Comparison of ENCODE assay signal across 1 cellular context in the genomic region with DNA sequence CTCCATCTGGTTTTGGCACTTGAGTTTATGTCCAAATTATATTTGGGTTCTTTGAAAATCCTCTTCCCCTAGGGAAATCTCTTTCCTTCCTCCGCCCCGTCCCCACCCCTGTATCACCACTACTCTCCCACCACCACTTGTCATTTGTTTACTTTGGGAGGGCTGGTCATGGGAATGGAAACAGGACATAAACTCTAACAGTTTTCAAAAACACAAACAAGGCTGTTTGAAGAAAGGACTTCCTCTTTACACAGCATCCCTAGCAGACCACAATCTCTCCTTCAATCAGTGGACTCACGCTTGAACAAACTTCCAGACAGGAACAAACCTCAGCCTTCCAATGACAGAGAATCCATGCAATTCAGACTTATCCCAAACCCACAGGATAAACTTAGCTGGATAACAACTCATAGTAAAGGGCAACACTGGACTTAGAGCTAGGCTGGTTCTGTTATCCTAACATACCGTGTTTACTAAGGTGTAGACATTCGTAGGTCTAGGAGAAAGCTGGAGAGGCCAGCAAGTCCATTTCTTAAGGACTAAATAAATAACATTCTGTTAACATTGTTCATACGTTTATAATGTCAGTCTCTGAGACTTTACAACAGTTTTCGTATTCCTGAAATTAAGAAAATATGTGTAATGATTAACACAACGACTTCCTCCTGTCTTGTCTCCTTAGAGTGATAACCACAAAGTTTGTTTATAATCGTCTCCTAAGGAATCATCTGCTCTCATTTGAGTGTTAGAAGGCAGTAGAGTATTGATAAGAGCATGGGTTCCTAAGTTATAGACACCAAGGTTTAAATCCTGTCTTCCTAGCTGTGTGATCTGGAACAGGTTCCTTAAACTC.
A peak's percentile ranks its signal among the peaks of the same experiment; 100 is the strongest.
TF ChIP-seq lines count a peak whose summit lies in the region.

No MANE protein-coding gene starts in this region.

TF ChIP-seq in HepG2, 621 proteins besides CTCF, POLR2A, EP300 and RAD21 (continued from another document and continues in another):
- TF ChIP-seq TEAD3 (CRISPR knock-in tag; optimal IDR thresholded peaks at IDR 0.05; ENCODE audit: borderline replicate concordance) (peak; percentile 72), MED1 (CRISPR knock-in tag; IDR thresholded peaks at IDR 0.05) (peak; percentile 99), ZNF326 (CRISPR knock-in tag; IDR thresholded peaks at IDR 0.05; ENCODE audit: borderline replicate concordance) (no peak), ZNF660 (CRISPR knock-in tag; IDR thresholded peaks at IDR 0.05; ENCODE audit: borderline replicate concordance, low read depth) (no peak), GLI4 (CRISPR knock-in tag; IDR thresholded peaks at IDR 0.05; ENCODE audit: borderline replicate concordance) (0 out of 2 replicates have a peak, but pooled peaks have one; percentile 2), CHCHD3 (CRISPR knock-in tag; IDR thresholded peaks at IDR 0.05) (no peak), ZNF136 (CRISPR knock-in tag; IDR thresholded peaks at IDR 0.05; ENCODE audit: low read depth) (0 out of 2 replicates have a peak, but pooled peaks have one; percentile 44), RORA (CRISPR knock-in tag; IDR thresholded peaks at IDR 0.05) (no peak), HMG20B (CRISPR knock-in tag; conservative IDR thresholded peaks at IDR 0.05) (peak; percentile 98), ZSCAN31 (CRISPR knock-in tag; IDR thresholded peaks at IDR 0.05; ENCODE audit: low read depth) (peak; percentile 74; the same call in 1 of the 2 replicates), ZNF253 (CRISPR knock-in tag; IDR thresholded peaks at IDR 0.05; ENCODE audit: borderline replicate concordance) (no peak), CCAR2 (optimal IDR thresholded peaks at IDR 0.05; ENCODE audit: low read depth, low read length) (peak; percentile 63), MED8 (CRISPR knock-in tag; IDR thresholded peaks at IDR 0.05; ENCODE audit: insufficient replicate concordance) (peak; percentile 97), ZNF788 (CRISPR knock-in tag; IDR thresholded peaks at IDR 0.05; ENCODE audit: borderline replicate concordance) (peak; percentile 71; the same call in 1 of the 2 replicates), AGO2 (optimal IDR thresholded peaks at IDR 0.05; ENCODE audit: low read depth, low read length) (no peak), MYNN (CRISPR knock-in tag; IDR thresholded peaks at IDR 0.05; ENCODE audit: low read depth) (no peak), ZNF333 (CRISPR knock-in tag; IDR thresholded peaks at IDR 0.05; ENCODE audit: borderline replicate concordance) (no peak), SP140L (CRISPR knock-in tag; IDR thresholded peaks at IDR 0.05; ENCODE audit: borderline replicate concordance) (0 out of 2 replicates have a peak, but pooled peaks have one; percentile 35), ELF4 (CRISPR knock-in tag; IDR thresholded peaks at IDR 0.05; ENCODE audit: borderline replicate concordance) (0 out of 2 replicates have a peak, but pooled peaks have one; percentile 75), XRCC5 (optimal IDR thresholded peaks at IDR 0.05; ENCODE audit: low read length) (peak; percentile 59), PAF1 (CRISPR knock-in tag; IDR thresholded peaks at IDR 0.05) (0 out of 2 replicates have a peak, but pooled peaks have one; percentile 22), ZNF746 (CRISPR knock-in tag; IDR thresholded peaks at IDR 0.05) (peak; percentile 91; the same call in 1 of the 2 replicates), TBX3 (IDR thresholded peaks at IDR 0.05; ENCODE audit: borderline replicate concordance) (peak; percentile 77; the same call in 1 of the 2 replicates), ZNF337 (CRISPR knock-in tag; IDR thresholded peaks at IDR 0.05; ENCODE audit: borderline replicate concordance, low read depth) (peak; percentile 36; the same call in 1 of the 2 replicates), IKZF4 (CRISPR knock-in tag; IDR thresholded peaks at IDR 0.05; ENCODE audit: borderline replicate concordance, low read depth, not compliant biosample characterization) (no peak)
- TF ChIP-seq, protein P1, sequence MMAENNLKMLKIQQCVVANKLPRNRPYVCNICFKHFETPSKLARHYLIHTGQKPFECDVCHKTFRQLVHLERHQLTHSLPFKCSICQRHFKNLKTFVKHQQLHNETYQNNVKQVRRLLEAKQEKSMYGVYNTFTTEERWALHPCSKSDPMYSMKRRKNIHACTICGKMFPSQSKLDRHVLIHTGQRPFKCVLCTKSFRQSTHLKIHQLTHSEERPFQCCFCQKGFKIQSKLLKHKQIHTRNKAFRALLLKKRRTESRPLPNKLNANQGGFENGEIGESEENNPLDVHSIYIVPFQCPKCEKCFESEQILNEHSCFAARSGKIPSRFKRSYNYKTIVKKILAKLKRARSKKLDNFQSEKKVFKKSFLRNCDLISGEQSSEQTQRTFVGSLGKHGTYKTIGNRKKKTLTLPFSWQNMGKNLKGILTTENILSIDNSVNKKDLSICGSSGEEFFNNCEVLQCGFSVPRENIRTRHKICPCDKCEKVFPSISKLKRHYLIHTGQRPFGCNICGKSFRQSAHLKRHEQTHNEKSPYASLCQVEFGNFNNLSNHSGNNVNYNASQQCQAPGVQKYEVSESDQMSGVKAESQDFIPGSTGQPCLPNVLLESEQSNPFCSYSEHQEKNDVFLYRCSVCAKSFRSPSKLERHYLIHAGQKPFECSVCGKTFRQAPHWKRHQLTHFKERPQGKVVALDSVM (CRISPR knock-in tag; IDR thresholded peaks at IDR 0.05), result no peak
- TF ChIP-seq, protein P2, sequence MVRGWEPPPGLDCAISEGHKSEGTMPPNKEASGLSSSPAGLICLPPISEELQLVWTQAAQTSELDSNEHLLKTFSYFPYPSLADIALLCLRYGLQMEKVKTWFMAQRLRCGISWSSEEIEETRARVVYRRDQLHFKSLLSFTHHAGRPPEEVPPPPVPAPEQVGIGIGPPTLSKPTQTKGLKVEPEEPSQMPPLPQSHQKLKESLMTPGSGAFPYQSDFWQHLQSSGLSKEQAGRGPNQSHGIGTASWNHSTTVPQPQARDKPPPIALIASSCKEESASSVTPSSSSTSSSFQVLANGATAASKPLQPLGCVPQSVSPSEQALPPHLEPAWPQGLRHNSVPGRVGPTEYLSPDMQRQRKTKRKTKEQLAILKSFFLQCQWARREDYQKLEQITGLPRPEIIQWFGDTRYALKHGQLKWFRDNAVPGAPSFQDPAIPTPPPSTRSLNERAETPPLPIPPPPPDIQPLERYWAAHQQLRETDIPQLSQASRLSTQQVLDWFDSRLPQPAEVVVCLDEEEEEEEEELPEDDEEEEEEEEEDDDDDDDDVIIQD (CRISPR knock-in tag; IDR thresholded peaks at IDR 0.05; ENCODE audit: low read depth), result peak; percentile 91
- TF ChIP-seq, protein P3, sequence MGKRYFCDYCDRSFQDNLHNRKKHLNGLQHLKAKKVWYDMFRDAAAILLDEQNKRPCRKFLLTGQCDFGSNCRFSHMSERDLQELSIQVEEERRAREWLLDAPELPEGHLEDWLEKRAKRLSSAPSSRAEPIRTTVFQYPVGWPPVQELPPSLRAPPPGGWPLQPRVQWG (CRISPR knock-in tag; IDR thresholded peaks at IDR 0.05; ENCODE audit: borderline replicate concordance, low read depth), result no peak
- TF ChIP-seq, protein P4, sequence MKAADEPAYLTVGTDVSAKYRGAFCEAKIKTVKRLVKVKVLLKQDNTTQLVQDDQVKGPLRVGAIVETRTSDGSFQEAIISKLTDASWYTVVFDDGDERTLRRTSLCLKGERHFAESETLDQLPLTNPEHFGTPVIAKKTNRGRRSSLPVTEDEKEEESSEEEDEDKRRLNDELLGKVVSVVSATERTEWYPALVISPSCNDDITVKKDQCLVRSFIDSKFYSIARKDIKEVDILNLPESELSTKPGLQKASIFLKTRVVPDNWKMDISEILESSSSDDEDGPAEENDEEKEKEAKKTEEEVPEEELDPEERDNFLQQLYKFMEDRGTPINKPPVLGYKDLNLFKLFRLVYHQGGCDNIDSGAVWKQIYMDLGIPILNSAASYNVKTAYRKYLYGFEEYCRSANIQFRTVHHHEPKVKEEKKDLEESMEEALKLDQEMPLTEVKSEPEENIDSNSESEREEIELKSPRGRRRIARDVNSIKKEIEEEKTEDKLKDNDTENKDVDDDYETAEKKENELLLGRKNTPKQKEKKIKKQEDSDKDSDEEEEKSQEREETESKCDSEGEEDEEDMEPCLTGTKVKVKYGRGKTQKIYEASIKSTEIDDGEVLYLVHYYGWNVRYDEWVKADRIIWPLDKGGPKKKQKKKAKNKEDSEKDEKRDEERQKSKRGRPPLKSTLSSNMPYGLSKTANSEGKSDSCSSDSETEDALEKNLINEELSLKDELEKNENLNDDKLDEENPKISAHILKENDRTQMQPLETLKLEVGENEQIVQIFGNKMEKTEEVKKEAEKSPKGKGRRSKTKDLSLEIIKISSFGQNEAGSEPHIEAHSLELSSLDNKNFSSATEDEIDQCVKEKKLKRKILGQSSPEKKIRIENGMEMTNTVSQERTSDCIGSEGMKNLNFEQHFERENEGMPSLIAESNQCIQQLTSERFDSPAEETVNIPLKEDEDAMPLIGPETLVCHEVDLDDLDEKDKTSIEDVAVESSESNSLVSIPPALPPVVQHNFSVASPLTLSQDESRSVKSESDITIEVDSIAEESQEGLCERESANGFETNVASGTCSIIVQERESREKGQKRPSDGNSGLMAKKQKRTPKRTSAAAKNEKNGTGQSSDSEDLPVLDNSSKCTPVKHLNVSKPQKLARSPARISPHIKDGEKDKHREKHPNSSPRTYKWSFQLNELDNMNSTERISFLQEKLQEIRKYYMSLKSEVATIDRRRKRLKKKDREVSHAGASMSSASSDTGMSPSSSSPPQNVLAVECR (CRISPR knock-in tag; IDR thresholded peaks at IDR 0.05; ENCODE audit: borderline replicate concordance), result peak; percentile 60; the same call in 1 of the 2 replicates
- TF ChIP-seq, protein P5, sequence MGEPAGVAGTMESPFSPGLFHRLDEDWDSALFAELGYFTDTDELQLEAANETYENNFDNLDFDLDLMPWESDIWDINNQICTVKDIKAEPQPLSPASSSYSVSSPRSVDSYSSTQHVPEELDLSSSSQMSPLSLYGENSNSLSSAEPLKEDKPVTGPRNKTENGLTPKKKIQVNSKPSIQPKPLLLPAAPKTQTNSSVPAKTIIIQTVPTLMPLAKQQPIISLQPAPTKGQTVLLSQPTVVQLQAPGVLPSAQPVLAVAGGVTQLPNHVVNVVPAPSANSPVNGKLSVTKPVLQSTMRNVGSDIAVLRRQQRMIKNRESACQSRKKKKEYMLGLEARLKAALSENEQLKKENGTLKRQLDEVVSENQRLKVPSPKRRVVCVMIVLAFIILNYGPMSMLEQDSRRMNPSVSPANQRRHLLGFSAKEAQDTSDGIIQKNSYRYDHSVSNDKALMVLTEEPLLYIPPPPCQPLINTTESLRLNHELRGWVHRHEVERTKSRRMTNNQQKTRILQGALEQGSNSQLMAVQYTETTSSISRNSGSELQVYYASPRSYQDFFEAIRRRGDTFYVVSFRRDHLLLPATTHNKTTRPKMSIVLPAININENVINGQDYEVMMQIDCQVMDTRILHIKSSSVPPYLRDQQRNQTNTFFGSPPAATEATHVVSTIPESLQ (CRISPR knock-in tag; conservative IDR thresholded peaks at IDR 0.05), result no peak
- TF ChIP-seq, protein P6, sequence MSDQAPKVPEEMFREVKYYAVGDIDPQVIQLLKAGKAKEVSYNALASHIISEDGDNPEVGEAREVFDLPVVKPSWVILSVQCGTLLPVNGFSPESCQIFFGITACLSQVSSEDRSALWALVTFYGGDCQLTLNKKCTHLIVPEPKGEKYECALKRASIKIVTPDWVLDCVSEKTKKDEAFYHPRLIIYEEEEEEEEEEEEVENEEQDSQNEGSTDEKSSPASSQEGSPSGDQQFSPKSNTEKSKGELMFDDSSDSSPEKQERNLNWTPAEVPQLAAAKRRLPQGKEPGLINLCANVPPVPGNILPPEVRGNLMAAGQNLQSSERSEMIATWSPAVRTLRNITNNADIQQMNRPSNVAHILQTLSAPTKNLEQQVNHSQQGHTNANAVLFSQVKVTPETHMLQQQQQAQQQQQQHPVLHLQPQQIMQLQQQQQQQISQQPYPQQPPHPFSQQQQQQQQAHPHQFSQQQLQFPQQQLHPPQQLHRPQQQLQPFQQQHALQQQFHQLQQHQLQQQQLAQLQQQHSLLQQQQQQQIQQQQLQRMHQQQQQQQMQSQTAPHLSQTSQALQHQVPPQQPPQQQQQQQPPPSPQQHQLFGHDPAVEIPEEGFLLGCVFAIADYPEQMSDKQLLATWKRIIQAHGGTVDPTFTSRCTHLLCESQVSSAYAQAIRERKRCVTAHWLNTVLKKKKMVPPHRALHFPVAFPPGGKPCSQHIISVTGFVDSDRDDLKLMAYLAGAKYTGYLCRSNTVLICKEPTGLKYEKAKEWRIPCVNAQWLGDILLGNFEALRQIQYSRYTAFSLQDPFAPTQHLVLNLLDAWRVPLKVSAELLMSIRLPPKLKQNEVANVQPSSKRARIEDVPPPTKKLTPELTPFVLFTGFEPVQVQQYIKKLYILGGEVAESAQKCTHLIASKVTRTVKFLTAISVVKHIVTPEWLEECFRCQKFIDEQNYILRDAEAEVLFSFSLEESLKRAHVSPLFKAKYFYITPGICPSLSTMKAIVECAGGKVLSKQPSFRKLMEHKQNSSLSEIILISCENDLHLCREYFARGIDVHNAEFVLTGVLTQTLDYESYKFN (CRISPR knock-in tag; conservative IDR thresholded peaks at IDR 0.05), result peak; percentile 99
- TF ChIP-seq, protein P7, sequence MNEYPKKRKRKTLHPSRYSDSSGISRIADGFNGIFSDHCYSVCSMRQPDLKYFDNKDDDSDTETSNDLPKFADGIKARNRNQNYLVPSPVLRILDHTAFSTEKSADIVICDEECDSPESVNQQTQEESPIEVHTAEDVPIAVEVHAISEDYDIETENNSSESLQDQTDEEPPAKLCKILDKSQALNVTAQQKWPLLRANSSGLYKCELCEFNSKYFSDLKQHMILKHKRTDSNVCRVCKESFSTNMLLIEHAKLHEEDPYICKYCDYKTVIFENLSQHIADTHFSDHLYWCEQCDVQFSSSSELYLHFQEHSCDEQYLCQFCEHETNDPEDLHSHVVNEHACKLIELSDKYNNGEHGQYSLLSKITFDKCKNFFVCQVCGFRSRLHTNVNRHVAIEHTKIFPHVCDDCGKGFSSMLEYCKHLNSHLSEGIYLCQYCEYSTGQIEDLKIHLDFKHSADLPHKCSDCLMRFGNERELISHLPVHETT (CRISPR knock-in tag; conservative IDR thresholded peaks at IDR 0.05), result no peak
- TF ChIP-seq, protein P8, sequence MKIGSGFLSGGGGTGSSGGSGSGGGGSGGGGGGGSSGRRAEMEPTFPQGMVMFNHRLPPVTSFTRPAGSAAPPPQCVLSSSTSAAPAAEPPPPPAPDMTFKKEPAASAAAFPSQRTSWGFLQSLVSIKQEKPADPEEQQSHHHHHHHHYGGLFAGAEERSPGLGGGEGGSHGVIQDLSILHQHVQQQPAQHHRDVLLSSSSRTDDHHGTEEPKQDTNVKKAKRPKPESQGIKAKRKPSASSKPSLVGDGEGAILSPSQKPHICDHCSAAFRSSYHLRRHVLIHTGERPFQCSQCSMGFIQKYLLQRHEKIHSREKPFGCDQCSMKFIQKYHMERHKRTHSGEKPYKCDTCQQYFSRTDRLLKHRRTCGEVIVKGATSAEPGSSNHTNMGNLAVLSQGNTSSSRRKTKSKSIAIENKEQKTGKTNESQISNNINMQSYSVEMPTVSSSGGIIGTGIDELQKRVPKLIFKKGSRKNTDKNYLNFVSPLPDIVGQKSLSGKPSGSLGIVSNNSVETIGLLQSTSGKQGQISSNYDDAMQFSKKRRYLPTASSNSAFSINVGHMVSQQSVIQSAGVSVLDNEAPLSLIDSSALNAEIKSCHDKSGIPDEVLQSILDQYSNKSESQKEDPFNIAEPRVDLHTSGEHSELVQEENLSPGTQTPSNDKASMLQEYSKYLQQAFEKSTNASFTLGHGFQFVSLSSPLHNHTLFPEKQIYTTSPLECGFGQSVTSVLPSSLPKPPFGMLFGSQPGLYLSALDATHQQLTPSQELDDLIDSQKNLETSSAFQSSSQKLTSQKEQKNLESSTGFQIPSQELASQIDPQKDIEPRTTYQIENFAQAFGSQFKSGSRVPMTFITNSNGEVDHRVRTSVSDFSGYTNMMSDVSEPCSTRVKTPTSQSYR (CRISPR knock-in tag; IDR thresholded peaks at IDR 0.05; ENCODE audit: borderline replicate concordance), result peak; percentile 16; the same call in 1 of the 2 replicates
- TF ChIP-seq, protein P9, sequence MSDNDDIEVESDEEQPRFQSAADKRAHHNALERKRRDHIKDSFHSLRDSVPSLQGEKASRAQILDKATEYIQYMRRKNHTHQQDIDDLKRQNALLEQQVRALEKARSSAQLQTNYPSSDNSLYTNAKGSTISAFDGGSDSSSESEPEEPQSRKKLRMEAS (IDR thresholded peaks at IDR 0.05), result peak; percentile 41; the same call in 1 of the 2 replicates
